In genomic region chr6:112087136-112087908, GRCh38 we compare ENCODE assay signal across 1 cellular context.
TF ChIP-seq lines count a peak whose summit lies in the region.

TSS of gene FAM229B (plus strand) at chr6:112087591. CDS start at chr6:112099284, 11,693 bp downstream.
TSS of gene TUBE1 (minus strand) at chr6:112087482. CDS start at chr6:112087434, 48 bp downstream.

TF ChIP-seq in K562, 482 proteins besides CTCF, POLR2A, EP300 and RAD21 (continued from another document):
- TF ChIP-seq E4F1 (CRISPR knock-in tag; IDR thresholded peaks at IDR 0.05; ENCODE audit: borderline replicate concordance) (peak; percentile 96), MAX (CRISPR knock-in tag; IDR thresholded peaks at IDR 0.05) (0 out of 2 replicates have a peak, but pooled peaks have one; percentile 31), ESRRA (IDR thresholded peaks at IDR 0.05; ENCODE audit: borderline replicate concordance, low read depth) (peak; percentile 36; the same call in 1 of the 2 replicates), MXI1 (IDR thresholded peaks at IDR 0.05; ENCODE audit: low read depth, low read length) (peak; percentile 79), HMGN3 (IDR thresholded peaks at IDR 0.05; ENCODE audit: borderline replicate concordance, extremely low read depth, insufficient read length, low read depth, low read length) (peak; percentile 56), POLR2AphosphoS5 (IDR thresholded peaks at IDR 0.05; ENCODE audit: control insufficient read depth, insufficient read depth, low read depth, low read length) (peak; percentile 68), ATF7 (IDR thresholded peaks at IDR 0.05) (peak; percentile 78), MEF2D (tag; conservative IDR thresholded peaks at IDR 0.05; ENCODE audit: low read depth) (no peak), ZNF347 (CRISPR knock-in tag; IDR thresholded peaks at IDR 0.05; ENCODE audit: low read depth) (no peak), ADNP (tag; IDR thresholded peaks at IDR 0.05) (no peak), POLR2H (tag; IDR thresholded peaks at IDR 0.05; ENCODE audit: low read depth) (peak; percentile 61), KDM1A (IDR thresholded peaks at IDR 0.05) (no peak), RBM17 (IDR thresholded peaks at IDR 0.05; ENCODE audit: borderline replicate concordance, low read depth, low read length) (no peak), ZNF212 (CRISPR knock-in tag; IDR thresholded peaks at IDR 0.05) (0 out of 2 replicates have a peak, but pooled peaks have one; percentile 10), MNT (conservative IDR thresholded peaks at IDR 0.05) (peak in 1 of 2 experiments; percentile 72; a peak in 3 of 4 replicates), TAF15 (IDR thresholded peaks at IDR 0.05; ENCODE audit: low read depth, low read length) (peak; percentile 96; the same call in 1 of the 2 replicates), SMARCB1 (IDR thresholded peaks at IDR 0.05; ENCODE audit: insufficient read length, low read depth) (no peak), POLR2G (IDR thresholded peaks at IDR 0.05; ENCODE audit: low read depth, low read length) (peak; percentile 94), FOXK2 (conservative IDR thresholded peaks at IDR 0.05 in 1 of 2, IDR thresholded peaks at IDR 0.05 in 1 of 2; ENCODE audit: low read depth in 2 of 2) (peak; percentile 32 to 79; a peak in 3 of 4 replicates), ELF1 (tag; IDR thresholded peaks at IDR 0.05) (no peak), ZNF274 (IDR thresholded peaks at IDR 0.05; ENCODE audit: borderline replicate concordance, low read depth, low read length) (no peak), MTA2 (IDR thresholded peaks at IDR 0.05; ENCODE audit: low read depth) (no peak), HNRNPLL (IDR thresholded peaks at IDR 0.05; ENCODE audit: low read depth, low read length, poor library complexity, severe bottlenecking) (peak; percentile 99), ZBTB7A (IDR thresholded peaks at IDR 0.05; ENCODE audit: borderline replicate concordance, control insufficient read depth, low read depth, low read length) (peak; percentile 74; the same call in 1 of the 2 replicates)
TF ChIP-seq in K562: peak in this region for 79.
